In the genomic region with DNA sequence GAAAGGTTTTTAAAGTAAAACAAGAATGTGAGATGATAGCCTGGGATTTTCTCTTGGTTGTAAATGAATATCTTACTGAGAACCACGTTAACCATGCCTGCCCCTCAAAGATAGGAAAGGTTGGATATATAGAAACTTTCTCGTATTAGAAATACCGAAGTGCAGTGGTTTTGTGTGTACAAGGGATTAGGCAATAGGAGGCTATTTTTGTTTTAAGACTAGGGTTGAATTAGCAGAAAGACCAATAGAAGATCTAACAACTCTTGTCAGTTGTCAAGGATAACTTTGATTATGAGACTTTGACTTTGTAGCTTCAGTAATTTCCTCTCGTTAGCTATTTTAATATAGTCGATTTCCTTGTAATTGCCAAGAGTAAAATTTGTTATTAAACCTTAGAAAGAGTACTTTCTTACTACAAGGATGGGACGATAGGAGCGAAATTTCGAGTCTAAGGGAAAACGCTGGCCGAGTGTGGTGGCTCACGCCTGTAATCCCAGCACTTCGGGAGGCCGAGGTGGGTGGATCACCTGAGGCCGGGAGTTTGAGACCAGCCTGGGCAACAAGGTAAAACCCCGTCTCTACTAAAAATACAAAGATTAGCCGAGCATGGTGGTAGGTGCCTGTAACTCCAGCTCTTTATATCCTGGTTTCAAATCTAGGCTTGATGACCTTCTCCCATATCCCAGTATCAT, we compare ENCODE assay signal across 8 cellular contexts. TPM values are rescaled to one million over a fixed set of nuclear protein-coding genes. Genes with fewer than 3 reads are reported as not detected.
A peak's percentile ranks its signal among the peaks of the same experiment; 100 is the strongest.
DNase-seq lines count a peak whose midpoint lies in the region; ATAC-seq and TF ChIP-seq lines count a peak whose summit lies in the region.

No MANE protein-coding gene starts in this region.

- peak overlapping the region; percentile 87 for H3K4me2 ChIP-seq in OCI-LY3 (ENCODE audit: low read length)
- H3K4me2 ChIP-seq in parathyroid adenoma (ENCODE audit: low read length) = peak overlapping the region; percentile 83

- H3K4me1 ChIP-seq in OCI-LY3 (ENCODE audit: low read length) = peaks cover 27% of the 10 kb centered on the region
- peaks cover 7% of the 10 kb centered on the region for H3K4me1 ChIP-seq in endodermal cell (ENCODE audit: control insufficient read depth, insufficient read depth, low read length)
- H3K4me1 ChIP-seq in parathyroid adenoma = peaks cover 13% of the 10 kb centered on the region

- TF ChIP-seq CTCF in OCI-LY3 (IDR thresholded peaks at IDR 0.05; ENCODE audit: low read depth, low read length) = no peak
- no peak for TF ChIP-seq CTCF in endodermal cell (conservative IDR thresholded peaks at IDR 0.05)
- no peak for TF ChIP-seq CTCF in parathyroid adenoma (IDR thresholded peaks at IDR 0.05)

- H2AFZ ChIP-seq in OCI-LY3 (ENCODE audit: low read depth, low read length) (peak overlapping the region; percentile 67), parathyroid adenoma (peak overlapping the region; percentile 96)

- peaks cover 1% of the 10 kb centered on the region for H3K9me3 Mint-ChIP-seq in endodermal cell

- H3K4me3 ChIP-seq in OCI-LY3 (ENCODE audit: low read length) (peak overlapping the region; percentile 88), endodermal cell (ENCODE audit: low read length) (peak overlapping the region; percentile 98), parathyroid adenoma (ENCODE audit: low read depth, low read length) (peak overlapping the region; percentile 94)

- 89 to 94% methylated on average over 14 to 16 of the region's 16 CpGs for WGBS in endodermal cell (ENCODE audit: insufficient coverage in 1 of 2, insufficient read length in 1 of 2), 2 experiments

- H3K27ac ChIP-seq in OCI-LY3 (ENCODE audit: low read length) = peak overlapping the region; percentile 74
- peak overlapping the region; percentile 68 for H3K27ac ChIP-seq in endodermal cell (ENCODE audit: low read depth, low read length)
- peak overlapping the region; percentile 89 for H3K27ac ChIP-seq in parathyroid adenoma

- peak; percentile 6 for DNase-seq in NCI-H2029 treated with DMSO at 0.1 percent for 48 hours (lab: John Stamatoyannopoulos, UW)
- DNase-seq in NCI-H2029 (lab: John Stamatoyannopoulos, UW) = no peak
- DNase-seq in endodermal cell = no peak
- no peak for DNase-seq in H4 (ENCODE audit: low spot score)

- peak overlapping the region; percentile 85 for H3K9ac ChIP-seq in OCI-LY3 (ENCODE audit: low read length)
- peak overlapping the region; percentile 69 for H3K9ac ChIP-seq in endodermal cell (ENCODE audit: extremely low read depth, low read length, poor library complexity, severe bottlenecking)
- no peak overlapping the region for H3K9ac ChIP-seq in parathyroid adenoma

- H3K4me3 Mint-ChIP-seq in endodermal cell = peak overlapping the region; percentile 89

- ATAC-seq in HG03196 (IDR thresholded peaks at IDR 0.05; ENCODE audit: unreplicated experiment) (no peak), GM21423 (IDR thresholded peaks at IDR 0.05; ENCODE audit: unreplicated experiment) (no peak)

- H3K9me3 ChIP-seq in OCI-LY3 (ENCODE audit: insufficient read depth, low read length) (no peaks in the 10 kb centered on the region), endodermal cell (ENCODE audit: control insufficient read depth, low read length) (peaks cover 4% of the 10 kb centered on the region), parathyroid adenoma (ENCODE audit: control insufficient read depth, low read length) (no peaks in the 10 kb centered on the region)

- no peaks in the 10 kb centered on the region; the same call in 1 of the 2 replicates for H4K20me1 ChIP-seq in OCI-LY3 (ENCODE audit: insufficient read depth, low read length)

- peaks cover 10% of the 10 kb centered on the region for H3K36me3 Mint-ChIP-seq in endodermal cell (ENCODE audit: low read depth)

- peak overlapping the region; percentile 94 for H3K27ac Mint-ChIP-seq in endodermal cell

- no peaks in the 10 kb centered on the region for H3K27me3 ChIP-seq in OCI-LY3 (ENCODE audit: low read depth, low read length)
- no peaks in the 10 kb centered on the region for H3K27me3 ChIP-seq in endodermal cell (ENCODE audit: control insufficient read depth, insufficient read depth, low read length, poor library complexity, severe bottlenecking)
- no peaks in the 10 kb centered on the region for H3K27me3 ChIP-seq in parathyroid adenoma (ENCODE audit: control insufficient read depth, insufficient read depth, low read length)

- H3K36me3 ChIP-seq in OCI-LY3 (replicated peaks; ENCODE audit: low read depth, low read length) (peaks cover 3% of the 10 kb centered on the region), endodermal cell (ENCODE audit: control insufficient read depth, insufficient read depth, low read length) (no peaks in the 10 kb centered on the region), parathyroid adenoma (ENCODE audit: control insufficient read depth, insufficient read depth, low read length) (no peaks in the 10 kb centered on the region)

- peaks cover 93% of the 10 kb centered on the region for H3K79me2 ChIP-seq in OCI-LY3 (ENCODE audit: low read length)
- H3K79me2 ChIP-seq in parathyroid adenoma = peaks cover 68% of the 10 kb centered on the region

- H3K27me3 Mint-ChIP-seq in endodermal cell (ENCODE audit: insufficient read depth) = no peaks in the 10 kb centered on the region

- peaks cover 32% of the 10 kb centered on the region for H3K4me1 Mint-ChIP-seq in endodermal cell

RNA-seq across cellular contexts. Expression of gene POLK, which starts 0.8 kb away (rescaled TPM):
- 10 to 100 TPM; 11.3 to 14.8 TPM for total RNA-seq in endodermal cell
- polyA plus RNA-seq in endodermal cell (2013, experiment 1 of 2) = 15.2 TPM
- 15.4 TPM for polyA plus RNA-seq in endodermal cell (2013, experiment 2 of 2)
- 9.1 and 11.8 TPM in 2 replicates for total RNA-seq in H4 (2014; rRNA removed; shearing (Covaris generic))

RNA-seq across cellular contexts. Expression of gene CERT1, which starts 1.1 kb away (rescaled TPM):
- 10 to 100 TPM; 51.0 to 73.5 TPM for total RNA-seq in endodermal cell
- polyA plus RNA-seq in endodermal cell (2013, experiment 1 of 2) = 25.8 TPM
- 29.1 TPM for polyA plus RNA-seq in endodermal cell (2013, experiment 2 of 2)
- total RNA-seq in H4 (2014; rRNA removed; shearing (Covaris generic)) = 4.1 and 12.5 TPM in 2 replicates
